In genomic region chr11:68628837-68629236, GRCh38 we compare ENCODE assay signal across 7 cellular contexts. TPM values are rescaled to one million over a fixed set of nuclear protein-coding genes. Genes with fewer than 3 reads are reported as not detected.
"Had no signal": no experiment of that assay in that cellular context is flagged by ENCODE, and none has a peak within 500 bp of the region (broad histone marks: within the 10 kb centered on the region; RNA-seq: fewer than 3 reads in every experiment).

No MANE protein-coding gene starts in this region.

RNA-seq across cellular contexts. Expression of gene GAL, which starts 55.5 kb away (rescaled TPM):
- total RNA-seq: activated B cell treated with CpG ODN at 0.5 μM for 24 hours; activated CD4-positive, alpha-beta memory T cell treated with anti-CD3 and anti-CD28 coated beads, Interleukin-2, amount 10 ng/mL, durations not matched to agents 7 days and 5 days; activated CD4-positive, alpha-beta T cell treated with anti-CD3 and anti-CD28 coated beads, Interleukin-2, amount 10 ng/mL, durations not matched to agents 7 days and 5 days; activated CD8-positive, alpha-beta memory T cell treated with anti-CD3 and anti-CD28 coated beads, Interleukin-2, amount 10 ng/mL, durations not matched to agents 7 days and 5 days; activated CD8-positive, alpha-beta T cell treated with anti-CD3 and anti-CD28 coated beads, Interleukin-2, amount 10 ng/mL, durations not matched to agents 7 days and 5 days; T-helper 17 cell; T-helper 2 cell treated with Interferon-gamma antibody and Interleukin-4, amounts not matched to agents 100 ng/mL and 5 ng/mL, for 36 hours had no signal
